ENCODE assay signal across 22 cellular contexts in the genomic region with DNA sequence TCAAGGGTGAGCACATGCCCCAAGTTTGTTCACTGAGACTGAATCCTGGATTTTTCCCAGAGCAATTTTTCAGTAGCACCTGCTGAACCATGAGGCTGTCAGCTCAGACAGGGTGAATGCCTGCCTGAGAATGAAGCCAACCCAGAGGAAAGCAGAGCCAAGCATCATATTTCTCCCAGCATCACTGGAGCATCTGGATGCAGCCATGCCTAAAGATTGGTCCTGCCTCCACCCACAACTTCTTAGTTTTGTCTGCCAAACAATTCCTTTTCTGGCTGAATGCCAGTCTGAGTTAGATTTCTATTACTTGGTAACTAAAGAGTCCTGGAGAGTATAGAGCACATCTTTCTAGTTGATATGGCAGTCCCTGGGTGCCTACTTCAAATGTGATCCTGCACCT.
DNase-seq lines count a peak whose midpoint lies in the region; ATAC-seq lines count a peak whose summit lies in the region.
"Had no signal": no experiment of that assay in that cellular context is flagged by ENCODE, and none has a peak within 500 bp of the region (broad histone marks: within the 10 kb centered on the region; RNA-seq: fewer than 3 reads in every experiment).

No MANE protein-coding gene starts in this region.

- H3K27ac Mint-ChIP-seq in effector memory CD8-positive, alpha-beta T cell: no peak overlapping the region
- H3K27ac Mint-ChIP-seq: CD14-positive monocyte, progenitor cell of endocrine pancreas had no signal

- no peaks in the 10 kb centered on the region for H3K36me3 ChIP-seq in H7 (replicated peaks; ENCODE audit: control insufficient read depth, insufficient read depth, low read length)
- H3K36me3 ChIP-seq: adrenal gland, MG63, Peyer's patch, SJCRH30, tibial nerve had no signal

- no peaks in the 10 kb centered on the region for H3K27me3 ChIP-seq in H7 (ENCODE audit: control insufficient read depth, insufficient read depth, low read length)
- H3K27me3 ChIP-seq: adrenal gland, MG63, Peyer's patch, SJCRH30, tibial nerve had no signal

- no peaks in the 10 kb centered on the region for H3K4me1 Mint-ChIP-seq in effector memory CD8-positive, alpha-beta T cell (ENCODE audit: low read depth in 2 of 2)
- H3K4me1 Mint-ChIP-seq: CD14-positive monocyte had no signal

- DNase-seq in COR-L47 (lab: John Stamatoyannopoulos, UW): peak; percentile 28
- DNase-seq in NCI-H1105 treated with DMSO at 0.1 percent for 48 hours (lab: John Stamatoyannopoulos, UW): peak; percentile 60
- peak; percentile 95 to 97 for DNase-seq in NCI-H446 (lab: John Stamatoyannopoulos, UW)
- DNase-seq in iris pigment epithelial cell (ENCODE audit: low read depth): peak; percentile 14
- no peak for DNase-seq in effector memory CD8-positive, alpha-beta T cell
- no peak for DNase-seq in KG1 (lab: John Stamatoyannopoulos, UW)
- DNase-seq in mucosa of gallbladder (ENCODE audit: low spot score): no peak
- no peak for DNase-seq in H7
- DNase-seq: activated T-cell treated with anti-CD3 and anti-CD28 coated beads, Interleukin-2, amount 50 U/mL, for 4 hours; adrenal gland; cortex of kidney; DMS153; MG63; NCI-H1436; NCI-H226; Peyer's patch had no signal

- ATAC-seq in effector memory CD8-positive, alpha-beta T cell (replicated peaks): no peak
- ATAC-seq: activated T-cell treated with anti-CD3 and anti-CD28 coated beads, Interleukin-2, amount 50 U/mL, for 4 hours; HCT116 had no signal

- no peak overlapping the region for H3K4me3 ChIP-seq in H7 (ENCODE audit: insufficient read depth, low read depth, low read length)
- H3K4me3 ChIP-seq: adrenal gland, MG63, Peyer's patch, SJCRH30, tibial nerve had no signal

- no peaks in the 10 kb centered on the region for H3K27me3 Mint-ChIP-seq in effector memory CD8-positive, alpha-beta T cell
- H3K27me3 Mint-ChIP-seq: progenitor cell of endocrine pancreas had no signal

- peaks cover 0 to 7% of the 10 kb centered on the region in 2 donors for H3K9me3 Mint-ChIP-seq in effector memory CD8-positive, alpha-beta T cell

- H3K4me3 Mint-ChIP-seq in effector memory CD8-positive, alpha-beta T cell: no peak overlapping the region
- H3K4me3 Mint-ChIP-seq: activated T-cell treated with anti-CD3 and anti-CD28 coated beads, Interleukin-2, amount 50 U/mL, for 4 hours; CD14-positive monocyte; neural crest cell had no signal

- H3K36me3 Mint-ChIP-seq in effector memory CD8-positive, alpha-beta T cell (ENCODE audit: insufficient read depth): no peaks in the 10 kb centered on the region
- H3K36me3 Mint-ChIP-seq: CD14-positive monocyte had no signal

Comparison
In these comparisons a context has a peak if more than half of its experiments do, and no peak if none do; other contexts are left out.
1. DNase-seq: peak in COR-L47 (single experiment), NCI-H1105 treated with DMSO at 0.1 percent for 48 hours (single experiment), NCI-H446 (2 of 2) and iris pigment epithelial cell (single experiment); none in effector memory CD8-positive, alpha-beta T cell (0 of 3), KG1 (single experiment), mucosa of gallbladder (single experiment) and H7 (single experiment).